ENCODE assay signal across 24 cellular contexts in genomic region chr2:235095569-235095968, GRCh38.
DNase-seq lines count a peak whose midpoint lies in the region; FAIRE-seq and TF ChIP-seq lines count a peak whose summit lies in the region.
"Had no signal": no experiment of that assay in that cellular context is flagged by ENCODE, and none has a peak within 500 bp of the region (broad histone marks: within the 10 kb centered on the region; RNA-seq: fewer than 3 reads in every experiment).

No MANE protein-coding gene starts in this region.

- no peaks in the 10 kb centered on the region for H3K4me1 Mint-ChIP-seq in astrocyte (ENCODE audit: low read depth, unreplicated experiment)
- H3K4me1 Mint-ChIP-seq: activated CD4-positive, alpha-beta T cell treated with anti-CD3 and anti-CD28 coated beads, Interleukin-2, amount 10 ng/mL, durations not matched to agents 24 days and 14 days had no signal

- no peaks in the 10 kb centered on the region for H3K36me3 Mint-ChIP-seq in astrocyte (ENCODE audit: low read depth, unreplicated experiment)

- H2AFZ ChIP-seq in astrocyte (ENCODE audit: low read depth, low read length), result no peak overlapping the region

- H3K4me2 ChIP-seq in astrocyte (ENCODE audit: low read length), result no peak overlapping the region
- H3K4me2 ChIP-seq: KMS-11 had no signal

- peaks cover 16% of the 10 kb centered on the region for H3K27me3 Mint-ChIP-seq in astrocyte (ENCODE audit: low read depth, unreplicated experiment)
- H3K27me3 Mint-ChIP-seq: activated CD4-positive, alpha-beta T cell treated with anti-CD3 and anti-CD28 coated beads, Interleukin-2, amount 10 ng/mL, durations not matched to agents 24 days and 14 days had no signal

- H3K4me3 Mint-ChIP-seq in astrocyte (ENCODE audit: unreplicated experiment), result no peak overlapping the region
- H3K4me3 Mint-ChIP-seq: activated CD4-positive, alpha-beta T cell treated with anti-CD3 and anti-CD28 coated beads, Interleukin-2, amount 10 ng/mL, durations not matched to agents 24 days and 14 days; activated T-cell treated with anti-CD3 and anti-CD28 coated beads, Interleukin-2, amount 50 U/mL, for 72 hours; stimulated activated naive CD8-positive, alpha-beta T cell treated with anti-CD3 and anti-CD28 coated beads, Interleukin-15, Interleukin-2, amounts not matched to agents 100 ng/mL and 50 ng/mL, for 24 hours had no signal

- H3K9ac ChIP-seq in astrocyte (ENCODE audit: low read length), result no peak overlapping the region
- H3K9ac ChIP-seq: KMS-11 had no signal

- no peak overlapping the region for H3K27ac Mint-ChIP-seq in astrocyte (ENCODE audit: unreplicated experiment)
- H3K27ac Mint-ChIP-seq: activated CD4-positive, alpha-beta T cell treated with anti-CD3 and anti-CD28 coated beads, Interleukin-2, amount 10 ng/mL, durations not matched to agents 24 days and 14 days; activated T-cell treated with anti-CD3 and anti-CD28 coated beads, Interleukin-2, amount 50 U/mL, for 72 hours; stimulated activated naive CD8-positive, alpha-beta T cell treated with anti-CD3 and anti-CD28 coated beads, Interleukin-15, Interleukin-2, amounts not matched to agents 100 ng/mL and 50 ng/mL, for 24 hours had no signal

- H3K9me3 Mint-ChIP-seq in astrocyte (ENCODE audit: unreplicated experiment), result no peaks in the 10 kb centered on the region
- H3K9me3 Mint-ChIP-seq: activated CD4-positive, alpha-beta T cell treated with anti-CD3 and anti-CD28 coated beads, Interleukin-2, amount 10 ng/mL, durations not matched to agents 24 days and 14 days; activated T-cell treated with anti-CD3 and anti-CD28 coated beads, Interleukin-2, amount 50 U/mL, for 72 hours; stimulated activated naive CD8-positive, alpha-beta T cell treated with anti-CD3 and anti-CD28 coated beads, Interleukin-15, Interleukin-2, amounts not matched to agents 100 ng/mL and 50 ng/mL, for 24 hours had no signal

- H3K9me3 ChIP-seq in astrocyte (ENCODE audit: insufficient read depth, low read depth, low read length) (no peaks in the 10 kb centered on the region), ascending aorta (no peaks in the 10 kb centered on the region)
- H3K9me3 ChIP-seq: sigmoid colon had no signal

- H3K4me3 ChIP-seq in astrocyte (ENCODE audit: insufficient read depth, low read depth, low read length), result no peak overlapping the region
- no peak overlapping the region for H3K4me3 ChIP-seq in fibroblast of the aortic adventitia (ENCODE audit: low read depth, low read length)
- no peak overlapping the region for H3K4me3 ChIP-seq in ascending aorta
- no peak overlapping the region for H3K4me3 ChIP-seq in dorsolateral prefrontal cortex
- H3K4me3 ChIP-seq in brain microvascular endothelial cell (ENCODE audit: low read depth, low read length), result no peak overlapping the region
- H3K4me3 ChIP-seq: lung, sigmoid colon had no signal

- intact Hi-C loops in ascending aorta (cut with DNase I), result no loop called here
- intact Hi-C loops in dorsolateral prefrontal cortex (cut with DNase I), result no loop called here

- no peaks in the 10 kb centered on the region for H4K20me1 ChIP-seq in astrocyte (ENCODE audit: insufficient read depth, low read length)

- no peak for TF ChIP-seq CTCF in astrocyte (IDR thresholded peaks at IDR 0.05; ENCODE audit: insufficient read depth, low read depth, low read length)
- TF ChIP-seq CTCF in fibroblast of the aortic adventitia (IDR thresholded peaks at IDR 0.05; ENCODE audit: insufficient read depth, low read length), result no peak
- TF ChIP-seq CTCF in ascending aorta (IDR thresholded peaks at IDR 0.05), result no peak
- no peak for TF ChIP-seq CTCF in dorsolateral prefrontal cortex (IDR thresholded peaks at IDR 0.05 in 54 of 56, conservative IDR thresholded peaks at IDR 0.05 in 2 of 56; ENCODE audit: low read depth in 1 of 56, partially characterized antibody in 56 of 56)
- TF ChIP-seq CTCF in brain microvascular endothelial cell (IDR thresholded peaks at IDR 0.05; ENCODE audit: low read depth, low read length, missing control alignments), result no peak

- FAIRE-seq in astrocyte (lab: Jason Lieb, UNC), result peak; percentile 26
- FAIRE-seq: G401.6 had no signal

- no peaks in the 10 kb centered on the region for H3K79me2 ChIP-seq in astrocyte (ENCODE audit: insufficient read depth, low read length)

- H3K27me3 ChIP-seq in astrocyte (ENCODE audit: insufficient read depth, low read length), result no peaks in the 10 kb centered on the region
- H3K27me3 ChIP-seq in ascending aorta, result no peaks in the 10 kb centered on the region
- H3K27me3 ChIP-seq in dorsolateral prefrontal cortex, result peaks cover 0 to 10% (median 0%) of the 10 kb centered on the region in 45 donors
- no peaks in the 10 kb centered on the region for H3K27me3 ChIP-seq in brain microvascular endothelial cell (replicated peaks)
- H3K27me3 ChIP-seq: sigmoid colon had no signal

- DNase-seq in AG08395 (ENCODE audit: low spot score), result peak; percentile 31
- peak; percentile 61 for DNase-seq in HCEC 1CT
- DNase-seq in astrocyte (ENCODE audit: low read depth), result no peak
- peak; percentile 32 for DNase-seq in fibroblast of the aortic adventitia (ENCODE audit: low read depth)
- DNase-seq in ascending aorta (ENCODE audit: low spot score in 2 of 2), result no peak
- no peak for DNase-seq in dorsolateral prefrontal cortex
- DNase-seq in DMS79 (lab: John Stamatoyannopoulos, UW), result no peak
- no peak for DNase-seq in brain microvascular endothelial cell
- DNase-seq: activated CD4-positive, alpha-beta T cell treated with anti-CD3 and anti-CD28 coated beads, Interleukin-2, amount 10 ng/mL, durations not matched to agents 24 days and 14 days; activated naive CD4-positive, alpha-beta T cell treated with Interleukin-2 at 50 U/mL for 16 hours; activated T-cell treated with anti-CD3 and anti-CD28 coated beads, Interleukin-2, amount 50 U/mL, for 72 hours; anterior cingulate cortex; Calu3; MV-4-11; NCI-H1694; RPMI8226; sigmoid colon had no signal

- H3K36me3 ChIP-seq in astrocyte (ENCODE audit: insufficient read depth, low read length), result no peaks in the 10 kb centered on the region
- H3K36me3 ChIP-seq in ascending aorta, result no peaks in the 10 kb centered on the region
- no peaks in the 10 kb centered on the region for H3K36me3 ChIP-seq in brain microvascular endothelial cell (replicated peaks)
- H3K36me3 ChIP-seq: sigmoid colon had no signal

- in situ Hi-C loops in brain microvascular endothelial cell (cut with HindIII; ENCODE audit: low pct_ligation_motif_present, low sequenced_read_pairs), result no loop called here

- H3K27ac ChIP-seq in astrocyte (ENCODE audit: low read depth, low read length), result no peak overlapping the region
- H3K27ac ChIP-seq in ascending aorta, result no peak overlapping the region
- H3K27ac ChIP-seq in dorsolateral prefrontal cortex, result no peak overlapping the region
- no peak overlapping the region for H3K27ac ChIP-seq in brain microvascular endothelial cell
- H3K27ac ChIP-seq: C4-2B, epithelial cell of prostate, KMS-11, sigmoid colon, VCaP had no signal

- H3K4me1 ChIP-seq in astrocyte (ENCODE audit: insufficient read depth, low read length), result peaks cover 14% of the 10 kb centered on the region
- H3K4me1 ChIP-seq in ascending aorta, result no peaks in the 10 kb centered on the region

Comparison
In these comparisons a context has a peak if more than half of its experiments do, and no peak if none do; other contexts are left out.
1. DNase-seq: peak in AG08395 (single experiment), HCEC 1CT (single experiment) and fibroblast of the aortic adventitia (single experiment); none in astrocyte (single experiment), ascending aorta (0 of 2), dorsolateral prefrontal cortex (0 of 10), DMS79 (single experiment) and brain microvascular endothelial cell (single experiment).